In genomic region chr1:67618285-67619018, GRCh38 we compare ENCODE assay signal across 10 cellular contexts.
DNase-seq lines count a peak whose midpoint lies in the region; ATAC-seq and TF ChIP-seq lines count a peak whose summit lies in the region.
"Had no signal": no experiment of that assay in that cellular context is flagged by ENCODE, and none has a peak within 500 bp of the region (broad histone marks: within the 10 kb centered on the region; RNA-seq: fewer than 3 reads in every experiment).

No MANE protein-coding gene starts in this region.

- POLR2A ChIA-PET in RWPE1 (lab: Yijun Ruan, JAX; ENCODE audit: low non-redundant PET) = no interaction called here

- CTCF ChIA-PET in RWPE1 (lab: Yijun Ruan, JAX) = interaction anchor here (0.6 kb wide), 1 partner anchor 56 kb away, joined by 3 read pairs; no protein-coding TSS in a partner anchor

- peak; percentile 49 for DNase-seq in RWPE1 (ENCODE audit: low spot score)
- peak; percentile 62 for DNase-seq in mucosa of gallbladder (ENCODE audit: low spot score)
- DNase-seq in ureter (ENCODE audit: low spot score) = peak; percentile 81
- DNase-seq in HK-2 (ENCODE audit: unreplicated experiment) = no peak
- no peak for DNase-seq in NCI-H2171 treated with DMSO at 0.1 percent for 48 hours (lab: John Stamatoyannopoulos, UW)
- no peak for DNase-seq in NCI-H2107 treated with DMSO at 0.1 percent for 48 hours (lab: John Stamatoyannopoulos, UW; ENCODE audit: unreplicated experiment)
- DNase-seq: endodermal cell, T-helper 9 cell had no signal

- peak; percentile 75 for ATAC-seq in esophagus mucosa

- no peak for TF ChIP-seq CTCF in RWPE1 (conservative IDR thresholded peaks at IDR 0.05; ENCODE audit: low read depth)

- H3K27ac ChIP-seq in RWPE1 = peak overlapping the region; percentile 66
- H3K27ac ChIP-seq: KMS-11 had no signal

Comparison
In these comparisons a context has a peak if more than half of its experiments do, and no peak if none do; other contexts are left out.
1. DNase-seq: peak in RWPE1 (single experiment), mucosa of gallbladder (single experiment) and ureter (single experiment); none in HK-2 (single experiment), NCI-H2171 treated with DMSO at 0.1 percent for 48 hours (single experiment) and NCI-H2107 treated with DMSO at 0.1 percent for 48 hours (single experiment).